ENCODE assay signal across 8 cellular contexts in the genomic region with DNA sequence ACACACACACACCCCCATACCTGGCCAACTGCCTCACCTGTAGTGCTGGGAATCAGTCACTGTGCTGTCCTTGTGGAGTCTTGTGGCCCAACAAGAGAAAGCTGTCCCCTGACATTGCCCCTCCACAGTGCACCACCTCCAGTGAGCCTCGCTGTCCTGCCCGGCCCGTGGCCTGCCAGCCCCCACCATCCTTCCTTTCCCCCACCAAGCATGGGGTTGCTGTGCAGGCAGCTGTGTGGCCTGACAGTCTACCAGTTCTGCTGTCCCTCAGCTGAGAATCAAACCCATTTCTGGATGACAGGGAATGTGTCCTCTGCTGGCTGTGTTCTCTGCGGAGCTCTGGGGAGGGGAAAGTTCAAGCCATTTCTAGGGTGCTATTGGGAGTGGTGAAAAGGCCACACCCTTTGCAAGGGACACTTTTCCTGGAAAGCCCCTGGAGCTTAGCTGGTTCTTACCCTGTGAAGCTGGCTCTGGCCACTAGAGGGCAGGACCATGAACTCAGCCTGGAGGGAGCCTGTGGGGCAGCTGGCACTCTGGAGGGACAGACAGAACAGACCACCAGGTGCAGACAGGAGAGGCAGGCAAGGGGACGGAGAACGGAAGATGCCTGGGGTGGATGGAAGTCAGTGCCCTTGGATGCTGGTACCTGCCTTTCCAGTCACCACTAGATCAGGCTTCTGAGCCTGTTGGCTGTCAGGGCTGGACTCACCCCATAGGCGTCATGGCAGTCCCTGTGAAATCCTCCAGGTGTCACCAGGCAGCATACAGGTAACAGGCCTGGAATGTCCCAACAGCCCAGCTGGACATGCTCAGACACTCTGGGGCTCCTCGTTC. TPM values are rescaled to one million over a fixed set of nuclear protein-coding genes. Genes with fewer than 3 reads are reported as not detected.
DNase-seq lines count a peak whose midpoint lies in the region; ATAC-seq and TF ChIP-seq lines count a peak whose summit lies in the region.

No MANE protein-coding gene starts in this region.

- H3K9me3 Mint-ChIP-seq in activated naive CD4-positive, alpha-beta T cell treated with anti-CD3 and anti-CD28 coated beads for 36 hours = no peaks in the 10 kb centered on the region

- TF ChIP-seq CTCF in heart left ventricle (IDR thresholded peaks at IDR 0.05) = peak; percentile 52 to 77 (median 66)

- no peaks in the 10 kb centered on the region for H3K9me3 ChIP-seq in heart left ventricle

- peak; percentile 45 for DNase-seq in COLO668 (lab: John Stamatoyannopoulos, UW; ENCODE audit: unreplicated experiment)
- peak; percentile 65 for DNase-seq in SK-MEL-5 (ENCODE audit: low read depth, low spot score)
- DNase-seq in activated naive CD4-positive, alpha-beta T cell treated with anti-CD3 and anti-CD28 coated beads for 36 hours = peak; percentile 78
- DNase-seq in heart left ventricle = peak in 4 of 5 donors; percentile 44 to 77 (median 54)
- peak; percentile 45 for DNase-seq in renal cortical epithelial cell (ENCODE audit: low read depth)
- no peak for DNase-seq in middle frontal gyrus (ENCODE audit: extremely low spot score, low spot score)

- no peaks in the 10 kb centered on the region for H3K27me3 ChIP-seq in heart left ventricle

- WGBS in heart left ventricle, 4 donors = 42 to 51% (median 46%) methylated on average over 7 to 8 of the region's 8 CpGs

- CTCF ChIA-PET in activated naive CD4-positive, alpha-beta T cell treated with anti-CD3 and anti-CD28 coated beads for 36 hours (lab: Charles Lee) = interaction anchor here (0.6 to 4.4 kb wide), 22 partner anchors 9 to 362 kb away, joined by 3 to 35 read pairs (median 4); a partner anchor contains a TSS

- in situ Hi-C loops in SK-MEL-5 (cut with HindIII; ENCODE audit: low pct_unique_long_range_greater_than_20kb, low sequenced_read_pairs) = no loop called here

- TF ChIP-seq POLR2A in heart left ventricle (IDR thresholded peaks at IDR 0.05) = peak in 1 of 2 donors; percentile 11

- no peaks in the 10 kb centered on the region for H3K36me3 ChIP-seq in heart left ventricle

- H3K4me3 ChIP-seq in heart left ventricle = no peak overlapping the region

- peaks cover 2% of the 10 kb centered on the region for H3K4me1 Mint-ChIP-seq in activated naive CD4-positive, alpha-beta T cell treated with anti-CD3 and anti-CD28 coated beads for 36 hours (ENCODE audit: low read depth)

- H3K27me3 Mint-ChIP-seq in activated naive CD4-positive, alpha-beta T cell treated with anti-CD3 and anti-CD28 coated beads for 36 hours (ENCODE audit: low read depth) = no peaks in the 10 kb centered on the region

- no peak overlapping the region for H3K27ac ChIP-seq in heart left ventricle

- ATAC-seq in GM19397 (IDR thresholded peaks at IDR 0.05; ENCODE audit: unreplicated experiment) (peak; percentile 84), HG03565 (IDR thresholded peaks at IDR 0.05; ENCODE audit: unreplicated experiment) (peak; percentile 67), heart left ventricle (peak in 3 of 4 donors; percentile 55 to 66 (median 59))

- H3K27ac Mint-ChIP-seq in activated naive CD4-positive, alpha-beta T cell treated with anti-CD3 and anti-CD28 coated beads for 36 hours = no peak overlapping the region

- intact Hi-C loops in activated naive CD4-positive, alpha-beta T cell treated with anti-CD3 and anti-CD28 coated beads for 36 hours (cut with micrococcal nuclease) = loop anchor here (1.0 kb wide), 2 partner anchors 14 to 25 kb away; no protein-coding TSS in a partner anchor
- intact Hi-C loops in heart left ventricle (cut with DNase I) = loop anchor here in 1 of 10 donors (10.0 kb wide), 1 partner anchor 365 kb away; no protein-coding TSS in a partner anchor

- H3K4me3 Mint-ChIP-seq in activated naive CD4-positive, alpha-beta T cell treated with anti-CD3 and anti-CD28 coated beads for 36 hours = no peak overlapping the region

- no peaks in the 10 kb centered on the region for H3K4me1 ChIP-seq in heart left ventricle

- no peaks in the 10 kb centered on the region for H3K36me3 Mint-ChIP-seq in activated naive CD4-positive, alpha-beta T cell treated with anti-CD3 and anti-CD28 coated beads for 36 hours (ENCODE audit: low read depth)

RNA-seq across cellular contexts. Expression of a gene that starts 10.5 kb away (rescaled TPM):
- 24.8 and 26.5 TPM in 2 replicates for total RNA-seq in SK-MEL-5 (2014; rRNA removed; shearing (Covaris generic))
- 7.7 and 13.5 TPM in 2 replicates for polyA plus RNA-seq in SK-MEL-5 (2015; cell fraction: cytosol; rRNA removed)
- 16.2 and 27.6 TPM in 2 replicates for polyA plus RNA-seq in SK-MEL-5 (2015; cell fraction: nucleus; rRNA removed)
- 10 to 100 TPM; 32.5 to 34.7 TPM for total RNA-seq in activated naive CD4-positive, alpha-beta T cell treated with anti-CD3 and anti-CD28 coated beads for 36 hours
- total RNA-seq in heart left ventricle (10 to 100 TPM; 12.7 to 26.7 (median 19.1) TPM), renal cortical epithelial cell (12.5 and 35.3 TPM in 2 replicates)
- polyA plus RNA-seq in heart left ventricle = 1 to 10 TPM; 7.0 to 7.8 TPM
